In genomic region chr1:32508751-32509140, GRCh38 we compare ENCODE assay signal across 18 cellular contexts. TPM values are rescaled to one million over a fixed set of nuclear protein-coding genes. Genes with fewer than 3 reads are reported as not detected.
DNase-seq lines count a peak whose midpoint lies in the region; ATAC-seq, FAIRE-seq and TF ChIP-seq lines count a peak whose summit lies in the region.
"Had no signal": no experiment of that assay in that cellular context is flagged by ENCODE, and none has a peak within 500 bp of the region (broad histone marks: within the 10 kb centered on the region; RNA-seq: fewer than 3 reads in every experiment).

No MANE protein-coding gene starts in this region.

- DNase-seq in HCEC 1CT: peak; percentile 68
- DNase-seq in RKO (ENCODE audit: low spot score): peak; percentile 59
- DNase-seq in mesothelial cell of epicardium (ENCODE audit: low spot score in 2 of 2, unreplicated experiment in 2 of 2): no peak
- peak; percentile 22 for DNase-seq in sciatic nerve (ENCODE audit: low spot score)
- no peak for DNase-seq in activated T-cell treated with anti-CD3 and anti-CD28 coated beads, Interleukin-2, amount 50 U/mL, for 1 hour
- DNase-seq in NCI-H2081 treated with DMSO at 0.1 percent for 48 hours (lab: John Stamatoyannopoulos, UW): no peak
- DNase-seq in germinal center (ENCODE audit: low spot score): no peak
- no peak for DNase-seq in frontal cortex (ENCODE audit: low spot score in 2 of 2)
- DNase-seq: ACHN, DMS79 treated with DMSO at 0.1 percent for 48 hours, GDM1, MV-4-11, NCI-H1694 treated with DMSO at 0.1 percent for 48 hours, NCI-H748 treated with DMSO at 0.1 percent for 48 hours, OCI-M1, RPMI8226, SIG-M5 had no signal

- no peak for TF ChIP-seq CTCF in mesothelial cell of epicardium (IDR thresholded peaks at IDR 0.05; ENCODE audit: unreplicated experiment)

- peaks cover 2% of the 10 kb centered on the region for H3K4me1 Mint-ChIP-seq in mesothelial cell of epicardium

- no peak overlapping the region for H3K4me3 Mint-ChIP-seq in mesothelial cell of epicardium

- H3K27me3 Mint-ChIP-seq in mesothelial cell of epicardium (ENCODE audit: low read depth): no peaks in the 10 kb centered on the region

- intact Hi-C loops in sciatic nerve (cut with DNase I): no loop called here

- ATAC-seq in sciatic nerve: no peak
- ATAC-seq: SK-N-SH treated with all-trans-retinoic acid at 6 μM for 48 hours had no signal

- FAIRE-seq in frontal cortex (lab: Jason Lieb, UNC): no peak

- H3K27ac Mint-ChIP-seq in mesothelial cell of epicardium: peak overlapping the region; percentile 34

- H3K36me3 Mint-ChIP-seq in mesothelial cell of epicardium: peaks cover under 1% of the 10 kb centered on the region

- H3K9me3 Mint-ChIP-seq in mesothelial cell of epicardium: peaks cover 9% of the 10 kb centered on the region

RNA-seq across cellular contexts. Expression of gene ZBTB8A, which starts 30.5 kb away (rescaled TPM):
- 14.8 to 16.2 TPM (median 14.9 TPM) in 3 replicates for total RNA-seq in mesothelial cell of epicardium
- total RNA-seq in sciatic nerve: 8.9 TPM
- total RNA-seq in frontal cortex: 43.2 TPM

RNA-seq across cellular contexts. Expression of gene ZBTB8B, which starts 43.9 kb away (rescaled TPM):
- total RNA-seq in mesothelial cell of epicardium: 3.4 to 3.6 TPM (median 3.5 TPM) in 3 replicates
- 0.04 TPM for total RNA-seq in sciatic nerve
- total RNA-seq in frontal cortex: 15.9 TPM

Comparison
In these comparisons a context has a peak if more than half of its experiments do, and no peak if none do; other contexts are left out.
1. DNase-seq: peak in HCEC 1CT (single experiment), RKO (single experiment) and sciatic nerve (single experiment); none in mesothelial cell of epicardium (0 of 2), activated T-cell treated with anti-CD3 and anti-CD28 coated beads, Interleukin-2, amount 50 U/mL, for 1 hour (single experiment), NCI-H2081 treated with DMSO at 0.1 percent for 48 hours (single experiment), germinal center (single experiment) and frontal cortex (0 of 2).